Comparison of ENCODE assay signal across 2 cellular contexts in genomic region chr19:55124126-55124525, GRCh38. TPM values are rescaled to one million over a fixed set of nuclear protein-coding genes. Genes with fewer than 3 reads are reported as not detected.
"Had no signal": no experiment of that assay in that cellular context is flagged by ENCODE, and none has a peak within 500 bp of the region (broad histone marks: within the 10 kb centered on the region; RNA-seq: fewer than 3 reads in every experiment).

No MANE protein-coding gene starts in this region.

RNA-seq across cellular contexts. Expression of gene TNNI3, which starts 33.4 kb away (rescaled TPM):
- total RNA-seq: GM23248, IMR-90 had no signal

RNA-seq across cellular contexts. Expression of gene DNAAF3, which starts 42.3 kb away (rescaled TPM):
- total RNA-seq: IMR-90 had no signal
